ENCODE assay signal across 27 cellular contexts in the genomic region with DNA sequence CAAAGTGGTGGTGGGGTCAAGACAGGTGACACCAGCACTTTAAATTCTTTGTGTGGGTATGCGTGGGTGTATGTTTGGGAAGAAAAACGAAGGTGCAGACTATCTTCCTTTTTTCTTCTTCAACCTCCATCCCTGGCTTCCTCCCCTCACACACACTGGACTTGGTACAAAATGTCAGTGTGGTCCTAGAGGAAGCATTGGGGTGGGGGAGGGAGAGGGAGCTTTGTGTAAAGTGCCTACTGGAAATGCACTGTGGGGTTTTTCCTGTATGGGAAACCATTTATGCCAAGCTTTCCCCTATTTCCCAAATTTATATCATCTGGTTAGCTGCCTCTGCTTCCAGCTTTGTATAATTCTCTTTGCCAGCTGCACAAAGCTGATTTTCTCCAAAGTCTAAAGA. TPM values are rescaled to one million over a fixed set of nuclear protein-coding genes. Genes with fewer than 3 reads are reported as not detected.
"Had no signal": no experiment of that assay in that cellular context is flagged by ENCODE, and none has a peak within 500 bp of the region (broad histone marks: within the 10 kb centered on the region; RNA-seq: fewer than 3 reads in every experiment).

No MANE protein-coding gene starts in this region.

- DNase-seq: activated CD4-positive, alpha-beta T cell treated with anti-CD3 and anti-CD28 coated beads for 4 hours; activated CD4-positive, alpha-beta T cell treated with anti-CD3 and anti-CD28 coated beads, Interleukin-2, amount 50 U/mL, for 4 hours; activated CD8-positive, alpha-beta memory T cell treated with anti-CD3 and anti-CD28 coated beads, Interleukin-2, amount 50 U/mL, for 48 hours; activated CD8-positive, alpha-beta T cell treated with anti-CD3 and anti-CD28 coated beads, Interleukin-2, amount 10 ng/mL, durations not matched to agents 7 days and 5 days; activated naive CD4-positive, alpha-beta T cell treated with anti-CD3 and anti-CD28 coated beads, Interleukin-2, amount 50 U/mL, for 16 hours; activated naive CD8-positive, alpha-beta T cell treated with anti-CD3 and anti-CD28 coated beads, Interleukin-2, amount 10 ng/mL, durations not matched to agents 7 days and 5 days; activated T-cell treated with anti-CD3 and anti-CD28 coated beads, Interleukin-2, amount 50 U/mL, for 4 hours; adrenal gland; anterior cingulate cortex; NCI-H1048; NCI-H1417; NCI-H1694; NCI-H2029 treated with DMSO at 0.1 percent for 48 hours; NCI-H345; NCI-H510A; NCI-H526 treated with DMSO at 0.1 percent for 48 hours; PC-3; SHP77; SW 1271 had no signal

- H3K9me3 Mint-ChIP-seq: activated naive CD8-positive, alpha-beta T cell treated with anti-CD3 and anti-CD28 coated beads, Interleukin-2, amount 10 ng/mL, durations not matched to agents 7 days and 5 days; activated T-cell treated with anti-CD3 and anti-CD28 coated beads, Interleukin-2, amount 50 U/mL, for 4 hours; activated T-helper 2 cell treated with anti-CD3 and anti-CD28 coated beads, Interferon-gamma antibody, Interleukin-2, Interleukin-4, amounts not matched to agents 10 μg/mL and 5 μg/mL and 100 μg/mL, durations not matched to agents 14 hours and 24 hours and 36 hours; T-helper 1 cell treated with Interleukin-12 subunit alpha and Interleukin-12 subunit beta and Interleukin-4 antibody, amounts not matched to agents 30 μg/mL and 1 μg/mL, for 36 hours had no signal

- H3K9me3 ChIP-seq: adrenal gland had no signal

- H3K4me3 ChIP-seq: adrenal gland, SJSA1 had no signal

- FAIRE-seq: RCC 7860 had no signal

- H3K27ac ChIP-seq: adrenal gland, SJSA1 had no signal

- H3K27me3 Mint-ChIP-seq: activated naive CD8-positive, alpha-beta T cell treated with anti-CD3 and anti-CD28 coated beads, Interleukin-2, amount 10 ng/mL, durations not matched to agents 7 days and 5 days had no signal

- H3K4me3 Mint-ChIP-seq: activated CD8-positive, alpha-beta T cell treated with anti-CD3 and anti-CD28 coated beads, Interleukin-2, amount 10 ng/mL, durations not matched to agents 7 days and 5 days; activated naive CD8-positive, alpha-beta T cell treated with anti-CD3 and anti-CD28 coated beads, Interleukin-2, amount 10 ng/mL, durations not matched to agents 7 days and 5 days; activated T-cell treated with anti-CD3 and anti-CD28 coated beads, Interleukin-2, amount 50 U/mL, for 4 hours; T-helper 1 cell treated with Interleukin-12 subunit alpha and Interleukin-12 subunit beta and Interleukin-4 antibody, amounts not matched to agents 30 μg/mL and 1 μg/mL, for 36 hours had no signal

- ATAC-seq: activated CD4-positive, CD25-positive, alpha-beta regulatory T cell treated with anti-CD3 and anti-CD28 coated beads, Interleukin-2, amount 50 U/mL, for 24 hours; activated CD8-positive, alpha-beta T cell treated with anti-CD3 and anti-CD28 coated beads, Interleukin-2, amount 10 ng/mL, durations not matched to agents 7 days and 5 days; activated T-cell treated with anti-CD3 and anti-CD28 coated beads, Interleukin-2, amount 50 U/mL, for 4 hours; PC-3; SK-N-SH treated with all-trans-retinoic acid at 6 μM for 48 hours had no signal

- H3K27ac Mint-ChIP-seq: activated CD8-positive, alpha-beta T cell treated with anti-CD3 and anti-CD28 coated beads, Interleukin-2, amount 10 ng/mL, durations not matched to agents 7 days and 5 days; activated naive CD8-positive, alpha-beta T cell treated with anti-CD3 and anti-CD28 coated beads, Interleukin-2, amount 10 ng/mL, durations not matched to agents 7 days and 5 days; T-helper 1 cell treated with Interleukin-12 subunit alpha and Interleukin-12 subunit beta and Interleukin-4 antibody, amounts not matched to agents 30 μg/mL and 1 μg/mL, for 36 hours had no signal

- H3K27me3 ChIP-seq: SJSA1 had no signal

- H3K36me3 ChIP-seq: adrenal gland, SJSA1 had no signal

RNA-seq across cellular contexts. Expression of a gene that starts 44.4 kb away (rescaled TPM):
- total RNA-seq: chondrocyte, LHCN-M2, PC-3 had no signal
